Comparison of ENCODE assay signal across 1 cellular context in the genomic region with DNA sequence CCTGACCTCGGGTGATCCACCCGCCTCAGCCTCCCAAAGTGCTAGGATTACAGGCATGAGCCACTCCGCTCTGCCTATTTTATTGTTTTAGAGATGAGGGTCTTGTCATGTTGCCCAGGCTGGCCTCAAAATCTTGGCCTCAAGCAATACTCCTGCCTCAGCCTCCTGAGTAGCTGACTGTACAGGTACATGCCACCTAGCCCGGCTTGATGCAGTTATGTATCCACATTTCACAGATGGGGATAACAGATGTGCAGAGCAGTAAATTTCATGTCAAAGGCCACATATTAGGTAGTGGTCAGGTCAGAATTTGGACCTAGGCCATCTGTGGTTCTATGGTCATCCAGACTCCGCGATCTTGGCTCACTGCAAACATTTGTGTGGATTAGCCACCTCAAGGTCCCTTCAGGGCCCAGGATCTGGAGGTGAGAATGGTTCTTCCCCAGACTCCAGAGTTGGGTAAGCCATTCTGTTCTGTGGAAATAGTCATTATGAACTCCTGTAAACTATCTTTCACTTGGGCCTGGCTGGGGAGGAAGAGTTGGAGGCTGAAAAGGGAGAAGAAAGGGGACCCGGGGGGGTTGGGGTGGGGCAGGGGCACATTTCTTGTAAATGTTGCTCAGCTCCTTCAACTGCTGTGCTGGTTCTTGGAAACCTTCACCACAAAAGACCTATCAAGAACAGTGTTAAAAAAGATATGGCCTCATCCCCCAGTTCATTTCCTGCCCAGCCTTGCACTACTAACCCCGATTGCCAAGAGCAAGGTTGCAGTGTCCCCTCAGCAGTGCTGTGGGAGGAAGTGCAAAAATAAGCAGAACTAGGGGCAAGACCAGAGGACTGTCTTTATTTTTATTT.
TF ChIP-seq lines count a peak whose summit lies in the region.

No MANE protein-coding gene starts in this region.

TF ChIP-seq in K562, 482 proteins besides CTCF, POLR2A, EP300 and RAD21 (continued from another document and continues in another):
- TF ChIP-seq ARID4B (CRISPR knock-in tag; IDR thresholded peaks at IDR 0.05) (no peak), ARID3B (CRISPR knock-in tag; IDR thresholded peaks at IDR 0.05; ENCODE audit: borderline replicate concordance) (0 out of 2 replicates have a peak, but pooled peaks have one; percentile 30), LARP7 (IDR thresholded peaks at IDR 0.05) (no peak), ZFPM2 (CRISPR knock-in tag; IDR thresholded peaks at IDR 0.05) (no peak), HDGF (IDR thresholded peaks at IDR 0.05) (no peak; the same call in 1 of the 2 replicates), ARNT (IDR thresholded peaks at IDR 0.05) (peak; percentile 55 to 86; a peak in 3 of 4 replicates), TCF7L2 (IDR thresholded peaks at IDR 0.05; ENCODE audit: low read depth, low read length) (no peak), NELFE (IDR thresholded peaks at IDR 0.05; ENCODE audit: insufficient read depth, insufficient read length) (no peak), RBM22 (IDR thresholded peaks at IDR 0.05; ENCODE audit: low read depth, low read length, poor library complexity, severe bottlenecking) (no peak), MBD1 (CRISPR knock-in tag; IDR thresholded peaks at IDR 0.05) (no peak), YBX1 (IDR thresholded peaks at IDR 0.05) (no peak), ZNF778 (CRISPR knock-in tag; IDR thresholded peaks at IDR 0.05) (no peak), ZNF354B (CRISPR knock-in tag; IDR thresholded peaks at IDR 0.05) (no peak; the same call in 1 of the 2 replicates), TAF9B (IDR thresholded peaks at IDR 0.05; ENCODE audit: partially characterized antibody) (peak; percentile 66), TOE1 (IDR thresholded peaks at IDR 0.05; ENCODE audit: borderline replicate concordance) (peak; percentile 44), TOE1 (CRISPR knock-in tag; IDR thresholded peaks at IDR 0.05; ENCODE audit: borderline replicate concordance, low read depth) (peak; percentile 81; the same call in 1 of the 2 replicates), IRF1 (CRISPR knock-in tag; IDR thresholded peaks at IDR 0.05; ENCODE audit: borderline replicate concordance) (no peak), CAMTA2 (CRISPR knock-in tag; conservative IDR thresholded peaks at IDR 0.05) (peak; percentile 86; the same call in 1 of the 2 replicates), MXD1 (CRISPR knock-in tag; IDR thresholded peaks at IDR 0.05; ENCODE audit: borderline replicate concordance, poor library complexity, severe bottlenecking) (no peak), SMAD1 (IDR thresholded peaks at IDR 0.05; ENCODE audit: low read depth, low read length, partially characterized antibody) (peak; percentile 87), TCFL5 (CRISPR knock-in tag; conservative IDR thresholded peaks at IDR 0.05) (0 out of 2 replicates have a peak, but pooled peaks have one; percentile 31), SMARCE1 (IDR thresholded peaks at IDR 0.05) (peak; percentile 95), HDAC8 (tag; IDR thresholded peaks at IDR 0.05) (no peak), BACH1 (tag; IDR thresholded peaks at IDR 0.05) (peak; percentile 83), TCF7 (IDR thresholded peaks at IDR 0.05; ENCODE audit: borderline replicate concordance) (peak; percentile 79; the same call in 1 of the 2 replicates), POLR2AphosphoS5 (IDR thresholded peaks at IDR 0.05; ENCODE audit: control insufficient read depth, insufficient read depth, low read depth, low read length) (peak; percentile 88), ZNF444 (CRISPR knock-in tag; IDR thresholded peaks at IDR 0.05) (0 out of 2 replicates have a peak, but pooled peaks have one; percentile 21), HMG20B (CRISPR knock-in tag; IDR thresholded peaks at IDR 0.05) (no peak; the same call in 1 of the 2 replicates), KHSRP (IDR thresholded peaks at IDR 0.05) (no peak), ZNF282 (CRISPR knock-in tag; IDR thresholded peaks at IDR 0.05) (no peak), ZKSCAN3 (CRISPR knock-in tag; IDR thresholded peaks at IDR 0.05) (no peak), FOS (IDR thresholded peaks at IDR 0.05; ENCODE audit: extremely low read depth, insufficient read length) (no peak), ZNF780A (CRISPR knock-in tag; IDR thresholded peaks at IDR 0.05) (no peak), TFAP4 (CRISPR knock-in tag; IDR thresholded peaks at IDR 0.05; ENCODE audit: borderline replicate concordance) (no peak)
- TF ChIP-seq, protein P1, sequence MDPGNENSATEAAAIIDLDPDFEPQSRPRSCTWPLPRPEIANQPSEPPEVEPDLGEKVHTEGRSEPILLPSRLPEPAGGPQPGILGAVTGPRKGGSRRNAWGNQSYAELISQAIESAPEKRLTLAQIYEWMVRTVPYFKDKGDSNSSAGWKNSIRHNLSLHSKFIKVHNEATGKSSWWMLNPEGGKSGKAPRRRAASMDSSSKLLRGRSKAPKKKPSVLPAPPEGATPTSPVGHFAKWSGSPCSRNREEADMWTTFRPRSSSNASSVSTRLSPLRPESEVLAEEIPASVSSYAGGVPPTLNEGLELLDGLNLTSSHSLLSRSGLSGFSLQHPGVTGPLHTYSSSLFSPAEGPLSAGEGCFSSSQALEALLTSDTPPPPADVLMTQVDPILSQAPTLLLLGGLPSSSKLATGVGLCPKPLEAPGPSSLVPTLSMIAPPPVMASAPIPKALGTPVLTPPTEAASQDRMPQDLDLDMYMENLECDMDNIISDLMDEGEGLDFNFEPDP (CRISPR knock-in tag; IDR thresholded peaks at IDR 0.05), result no peak
- TF ChIP-seq, protein P2, sequence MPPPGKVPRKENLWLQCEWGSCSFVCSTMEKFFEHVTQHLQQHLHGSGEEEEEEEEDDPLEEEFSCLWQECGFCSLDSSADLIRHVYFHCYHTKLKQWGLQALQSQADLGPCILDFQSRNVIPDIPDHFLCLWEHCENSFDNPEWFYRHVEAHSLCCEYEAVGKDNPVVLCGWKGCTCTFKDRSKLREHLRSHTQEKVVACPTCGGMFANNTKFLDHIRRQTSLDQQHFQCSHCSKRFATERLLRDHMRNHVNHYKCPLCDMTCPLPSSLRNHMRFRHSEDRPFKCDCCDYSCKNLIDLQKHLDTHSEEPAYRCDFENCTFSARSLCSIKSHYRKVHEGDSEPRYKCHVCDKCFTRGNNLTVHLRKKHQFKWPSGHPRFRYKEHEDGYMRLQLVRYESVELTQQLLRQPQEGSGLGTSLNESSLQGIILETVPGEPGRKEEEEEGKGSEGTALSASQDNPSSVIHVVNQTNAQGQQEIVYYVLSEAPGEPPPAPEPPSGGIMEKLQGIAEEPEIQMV (tag; conservative IDR thresholded peaks at IDR 0.05; ENCODE audit: low read depth), result peak; percentile 47; the same call in 1 of the 2 replicates
- TF ChIP-seq, protein P3, sequence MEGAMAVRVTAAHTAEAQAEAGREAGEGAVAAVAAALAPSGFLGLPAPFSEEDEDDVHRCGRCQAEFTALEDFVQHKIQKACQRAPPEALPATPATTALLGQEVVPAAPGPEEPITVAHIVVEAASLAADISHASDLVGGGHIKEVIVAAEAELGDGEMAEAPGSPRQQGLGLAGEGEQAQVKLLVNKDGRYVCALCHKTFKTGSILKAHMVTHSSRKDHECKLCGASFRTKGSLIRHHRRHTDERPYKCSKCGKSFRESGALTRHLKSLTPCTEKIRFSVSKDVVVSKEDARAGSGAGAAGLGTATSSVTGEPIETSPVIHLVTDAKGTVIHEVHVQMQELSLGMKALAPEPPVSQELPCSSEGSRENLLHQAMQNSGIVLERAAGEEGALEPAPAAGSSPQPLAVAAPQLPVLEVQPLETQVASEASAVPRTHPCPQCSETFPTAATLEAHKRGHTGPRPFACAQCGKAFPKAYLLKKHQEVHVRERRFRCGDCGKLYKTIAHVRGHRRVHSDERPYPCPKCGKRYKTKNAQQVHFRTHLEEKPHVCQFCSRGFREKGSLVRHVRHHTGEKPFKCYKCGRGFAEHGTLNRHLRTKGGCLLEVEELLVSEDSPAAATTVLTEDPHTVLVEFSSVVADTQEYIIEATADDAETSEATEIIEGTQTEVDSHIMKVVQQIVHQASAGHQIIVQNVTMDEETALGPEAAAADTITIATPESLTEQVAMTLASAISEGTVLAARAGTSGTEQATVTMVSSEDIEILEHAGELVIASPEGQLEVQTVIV (CRISPR knock-in tag; IDR thresholded peaks at IDR 0.05; ENCODE audit: borderline replicate concordance), result peak; percentile 45; the same call in 1 of the 2 replicates
- TF ChIP-seq, protein P4, sequence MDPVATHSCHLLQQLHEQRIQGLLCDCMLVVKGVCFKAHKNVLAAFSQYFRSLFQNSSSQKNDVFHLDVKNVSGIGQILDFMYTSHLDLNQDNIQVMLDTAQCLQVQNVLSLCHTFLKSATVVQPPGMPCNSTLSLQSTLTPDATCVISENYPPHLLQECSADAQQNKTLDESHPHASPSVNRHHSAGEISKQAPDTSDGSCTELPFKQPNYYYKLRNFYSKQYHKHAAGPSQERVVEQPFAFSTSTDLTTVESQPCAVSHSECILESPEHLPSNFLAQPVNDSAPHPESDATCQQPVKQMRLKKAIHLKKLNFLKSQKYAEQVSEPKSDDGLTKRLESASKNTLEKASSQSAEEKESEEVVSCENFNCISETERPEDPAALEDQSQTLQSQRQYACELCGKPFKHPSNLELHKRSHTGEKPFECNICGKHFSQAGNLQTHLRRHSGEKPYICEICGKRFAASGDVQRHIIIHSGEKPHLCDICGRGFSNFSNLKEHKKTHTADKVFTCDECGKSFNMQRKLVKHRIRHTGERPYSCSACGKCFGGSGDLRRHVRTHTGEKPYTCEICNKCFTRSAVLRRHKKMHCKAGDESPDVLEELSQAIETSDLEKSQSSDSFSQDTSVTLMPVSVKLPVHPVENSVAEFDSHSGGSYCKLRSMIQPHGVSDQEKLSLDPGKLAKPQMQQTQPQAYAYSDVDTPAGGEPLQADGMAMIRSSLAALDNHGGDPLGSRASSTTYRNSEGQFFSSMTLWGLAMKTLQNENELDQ (CRISPR knock-in tag; IDR thresholded peaks at IDR 0.05; ENCODE audit: borderline replicate concordance), result 0 out of 2 replicates have a peak, but pooled peaks have one; percentile 27
